Comparison of ENCODE assay signal across 1 cellular context in the genomic region with DNA sequence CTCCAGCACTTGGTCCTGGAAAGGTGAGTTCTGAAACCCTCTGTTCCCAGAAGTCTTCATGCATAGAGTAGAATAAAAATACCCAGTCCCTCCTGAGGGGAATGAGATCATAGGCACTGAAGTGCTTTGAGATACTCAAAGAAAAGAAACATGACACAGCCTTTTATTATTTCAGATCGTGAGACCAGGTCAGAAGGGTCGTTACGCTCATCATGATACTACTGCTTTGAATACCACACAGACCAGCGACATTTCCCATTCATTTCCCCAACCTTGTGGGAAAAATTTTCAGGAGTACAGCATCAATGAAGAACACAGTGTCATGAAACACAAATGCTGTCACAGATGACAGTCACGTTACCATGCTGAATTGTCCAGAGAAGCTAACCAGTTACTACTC.
TF ChIP-seq lines count a peak whose summit lies in the region.

No MANE protein-coding gene starts in this region.

TF ChIP-seq in endothelial cell of umbilical vein, 7 proteins besides CTCF, POLR2A, EP300 and RAD21:
- no peak for TF ChIP-seq POLR2AphosphoS5 (IDR thresholded peaks at IDR 0.05; ENCODE audit: insufficient read depth, low read depth, low read length)
- TF ChIP-seq MAX (IDR thresholded peaks at IDR 0.05; ENCODE audit: insufficient read depth, insufficient read length): no peak
- no peak for TF ChIP-seq MYC (IDR thresholded peaks at IDR 0.05; ENCODE audit: low read depth, low read length)
- no peak for TF ChIP-seq EZH2 (IDR thresholded peaks at IDR 0.05; ENCODE audit: borderline replicate concordance, low read depth, low read length, severe bottlenecking)
- no peak for TF ChIP-seq GATA2 (IDR thresholded peaks at IDR 0.05; ENCODE audit: insufficient read depth, insufficient read length, low read depth, low read length)
- TF ChIP-seq JUN (IDR thresholded peaks at IDR 0.05; ENCODE audit: borderline replicate concordance, insufficient read depth, insufficient read length, low read depth): no peak
- no peak for TF ChIP-seq FOS (IDR thresholded peaks at IDR 0.05; ENCODE audit: borderline replicate concordance, insufficient read depth, low read length)
